In the genomic region with DNA sequence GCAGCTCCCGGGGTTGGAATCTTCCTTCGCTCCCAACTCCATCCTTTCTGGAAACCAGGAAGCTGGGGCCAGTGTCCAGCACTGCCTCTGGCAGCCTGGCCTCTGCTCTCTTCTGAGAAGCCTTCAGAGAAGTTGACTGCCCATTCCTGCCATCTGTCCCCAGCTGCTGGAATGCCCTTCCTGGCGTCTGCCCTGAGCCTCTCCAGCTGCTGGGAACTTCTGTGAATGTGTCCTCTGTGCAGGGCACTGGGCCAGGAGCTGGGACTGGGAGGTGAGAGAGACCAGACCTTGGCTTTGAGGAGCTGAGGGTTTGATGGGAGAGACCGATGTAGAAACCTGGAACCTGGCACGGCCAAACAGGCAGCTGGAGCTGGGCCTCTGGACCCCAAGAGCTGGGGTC, we compare ENCODE assay signal across 21 cellular contexts. TPM values are rescaled to one million over a fixed set of nuclear protein-coding genes. Genes with fewer than 3 reads are reported as not detected.
DNase-seq lines count a peak whose midpoint lies in the region; ATAC-seq and TF ChIP-seq lines count a peak whose summit lies in the region.
"Had no signal": no experiment of that assay in that cellular context is flagged by ENCODE, and none has a peak within 500 bp of the region (broad histone marks: within the 10 kb centered on the region; RNA-seq: fewer than 3 reads in every experiment).

No MANE protein-coding gene starts in this region.

- H3K36me3 Mint-ChIP-seq in mesothelial cell of epicardium = no peaks in the 10 kb centered on the region
- no peaks in the 10 kb centered on the region for H3K36me3 Mint-ChIP-seq in natural killer cell treated with Interleukin-12 subunit alpha and Interleukin-12 subunit beta and Interleukin-15 and Interleukin-18, amount 100 ng/mL, for 72 hours
- H3K36me3 Mint-ChIP-seq: CD14-positive monocyte had no signal

- H3K4me1 Mint-ChIP-seq in mesothelial cell of epicardium = no peaks in the 10 kb centered on the region
- peaks cover 5 to 19% of the 10 kb centered on the region in 2 donors for H3K4me1 Mint-ChIP-seq in natural killer cell treated with Interleukin-12 subunit alpha and Interleukin-12 subunit beta and Interleukin-15 and Interleukin-18, amount 100 ng/mL, for 72 hours (ENCODE audit: low read depth in 2 of 2)

- DNase-seq in Right ventricle myocardium inferior (ENCODE audit: missing footprints) (no peak), right atrium auricular region (ENCODE audit: low spot score) (no peak), heart left ventricle (peak in 4 of 5 donors; percentile 33 to 69 (median 59)), myocyte (ENCODE audit: low read depth) (peak; percentile 30), mesothelial cell of epicardium (ENCODE audit: low spot score in 2 of 2, unreplicated experiment in 2 of 2) (no peak), GM10266 (ENCODE audit: extremely low spot score) (no peak)
- DNase-seq in natural killer cell treated with Interleukin-12 subunit alpha and Interleukin-12 subunit beta and Interleukin-15 and Interleukin-18, amount 100 ng/mL, for 72 hours (ENCODE audit: low spot score) = no peak
- DNase-seq: AML-193, DMS79, Kasumi-1, NCI-H1092, NCI-H1436, NCI-H187 treated with DMSO at 0.1 percent for 48 hours, NCI-H69 had no signal

- H3K27me3 Mint-ChIP-seq in mesothelial cell of epicardium (ENCODE audit: low read depth) = peaks cover 3% of the 10 kb centered on the region
- H3K27me3 Mint-ChIP-seq in natural killer cell treated with Interleukin-12 subunit alpha and Interleukin-12 subunit beta and Interleukin-15 and Interleukin-18, amount 100 ng/mL, for 72 hours = no peaks in the 10 kb centered on the region

- ATAC-seq in Right ventricle myocardium inferior = peak; percentile 45
- ATAC-seq in heart left ventricle = peak in 3 of 4 donors; percentile 15 to 44 (median 37)
- ATAC-seq in natural killer cell treated with Interleukin-12 subunit alpha and Interleukin-12 subunit beta and Interleukin-15 and Interleukin-18, amount 100 ng/mL, for 72 hours = no peak
- no peak for ATAC-seq in HG03432 (IDR thresholded peaks at IDR 0.05; ENCODE audit: unreplicated experiment)
- ATAC-seq: SK-N-SH treated with all-trans-retinoic acid at 6 μM for 48 hours had no signal

- H3K9me3 ChIP-seq in right atrium auricular region = no peaks in the 10 kb centered on the region
- H3K9me3 ChIP-seq in heart left ventricle = no peaks in the 10 kb centered on the region

- H3K36me3 ChIP-seq in right atrium auricular region (no peaks in the 10 kb centered on the region), heart left ventricle (peaks cover 0 to 8% (median 0%) of the 10 kb centered on the region in 9 donors)

- H3K27me3 ChIP-seq in right atrium auricular region (no peaks in the 10 kb centered on the region), heart left ventricle (no peaks in the 10 kb centered on the region)

- TF ChIP-seq POLR2A in heart left ventricle (IDR thresholded peaks at IDR 0.05) = no peak

- intact Hi-C loops in Right ventricle myocardium inferior (cut with DNase I) = no loop called here
- intact Hi-C loops in heart left ventricle (cut with DNase I) = no loop called here

- H3K27ac ChIP-seq in right atrium auricular region (no peak overlapping the region), heart left ventricle (no peak overlapping the region)
- H3K27ac ChIP-seq: RWPE1 had no signal

- no peak overlapping the region for H3K4me3 Mint-ChIP-seq in mesothelial cell of epicardium
- H3K4me3 Mint-ChIP-seq in natural killer cell treated with Interleukin-12 subunit alpha and Interleukin-12 subunit beta and Interleukin-15 and Interleukin-18, amount 100 ng/mL, for 72 hours = no peak overlapping the region
- H3K4me3 Mint-ChIP-seq: CD14-positive monocyte had no signal

- H3K4me1 ChIP-seq in right atrium auricular region (peaks cover 0 to 6% of the 10 kb centered on the region in 2 donors), heart left ventricle (peaks cover 0 to 11% (median 0%) of the 10 kb centered on the region in 12 donors)

- 37 to 61% (median 52%) methylated on average over 3 to 5 of the region's 5 CpGs for whole genome bisulfite sequencing in heart left ventricle, 4 donors

- H3K27ac Mint-ChIP-seq in mesothelial cell of epicardium = no peak overlapping the region
- no peak overlapping the region for H3K27ac Mint-ChIP-seq in natural killer cell treated with Interleukin-12 subunit alpha and Interleukin-12 subunit beta and Interleukin-15 and Interleukin-18, amount 100 ng/mL, for 72 hours
- H3K27ac Mint-ChIP-seq: CD14-positive monocyte had no signal

- H3K9me3 Mint-ChIP-seq in mesothelial cell of epicardium = no peaks in the 10 kb centered on the region
- no peaks in the 10 kb centered on the region for H3K9me3 Mint-ChIP-seq in natural killer cell treated with Interleukin-12 subunit alpha and Interleukin-12 subunit beta and Interleukin-15 and Interleukin-18, amount 100 ng/mL, for 72 hours
- H3K9me3 Mint-ChIP-seq: CD14-positive monocyte had no signal

- H3K4me3 ChIP-seq in right atrium auricular region (no peak overlapping the region), heart left ventricle (no peak overlapping the region)

- no peak for TF ChIP-seq CTCF in right atrium auricular region (IDR thresholded peaks at IDR 0.05)
- TF ChIP-seq CTCF in heart left ventricle (IDR thresholded peaks at IDR 0.05) = no peak
- TF ChIP-seq CTCF in mesothelial cell of epicardium (IDR thresholded peaks at IDR 0.05; ENCODE audit: unreplicated experiment) = no peak
- TF ChIP-seq CTCF in GM10266 (IDR thresholded peaks at IDR 0.05; ENCODE audit: control insufficient read depth, insufficient read depth, low read depth, missing control alignments) = no peak

RNA-seq across cellular contexts. Expression of gene SOX10, which starts 5.9 kb away (rescaled TPM):
- total RNA-seq in Right ventricle myocardium inferior (1.9 TPM), right atrium auricular region (1 to 10 TPM; 1.5 to 7.0 TPM), heart left ventricle (1 to 10 TPM in 5 of 9 donors, under 1 TPM in 4; 0.43 to 7.6 (median 1.1) TPM), myocyte (not detected in 2 replicates), mesothelial cell of epicardium (0.07 to 0.33 TPM (median 0.09 TPM) in 3 replicates)
- 1 to 10 TPM in 1 of 2 donors, under 1 TPM in 1; 0.82 to 1.8 TPM for polyA plus RNA-seq in heart left ventricle
- 0.09 TPM for polyA plus RNA-seq in myocyte (2012)
- not detected for total RNA-seq in natural killer cell treated with Interleukin-12 subunit alpha and Interleukin-12 subunit beta and Interleukin-15 and Interleukin-18, amount 100 ng/mL, for 72 hours
- total RNA-seq: A172, NCI-H460 had no signal
- polyA plus RNA-seq: AG04450, CD14-positive monocyte had no signal

RNA-seq across cellular contexts. Expression of gene POLR2F, which starts 36.8 kb away (rescaled TPM):
- total RNA-seq in Right ventricle myocardium inferior (88.8 TPM), right atrium auricular region (10 to 100 TPM; 53.2 to 62.1 TPM), heart left ventricle (100 to 1,000 TPM in 1 of 9 donors, 10 to 100 TPM in 8; 60.7 to 120 (median 77.5) TPM), myocyte (40.9 and 43.5 TPM in 2 replicates), mesothelial cell of epicardium (63.8 to 70.0 TPM (median 66.3 TPM) in 3 replicates)
- polyA plus RNA-seq in heart left ventricle = 100 to 1,000 TPM; 140 to 218 TPM
- 141 TPM for polyA plus RNA-seq in myocyte (2012)
- 10 to 100 TPM; 65.2 to 96.3 TPM for total RNA-seq in natural killer cell treated with Interleukin-12 subunit alpha and Interleukin-12 subunit beta and Interleukin-15 and Interleukin-18, amount 100 ng/mL, for 72 hours

RNA-seq across cellular contexts. Expression of gene C22orf23, which starts 36.9 kb away (rescaled TPM):
- total RNA-seq in Right ventricle myocardium inferior (0.68 TPM), right atrium auricular region (under 1 TPM in 1 of 2 donors, not detected in 1; 0.39 TPM), heart left ventricle (under 1 TPM in 7 of 9 donors, not detected in 2; 0.16 to 0.80 (median 0.44) TPM), myocyte (0.53 and 0.62 TPM in 2 replicates), mesothelial cell of epicardium (0.31 to 0.40 TPM in 2 of 3 replicates, not detected in the other)
- polyA plus RNA-seq in heart left ventricle = under 1 TPM; 0.37 to 0.65 TPM
- 7.4 TPM for polyA plus RNA-seq in myocyte (2012)
- under 1 TPM in 1 of 2 donors, not detected in 1; 0.33 TPM for total RNA-seq in natural killer cell treated with Interleukin-12 subunit alpha and Interleukin-12 subunit beta and Interleukin-15 and Interleukin-18, amount 100 ng/mL, for 72 hours
- polyA plus RNA-seq: CD14-positive monocyte had no signal

Comparison
In these comparisons a context has a peak if more than half of its experiments do, and no peak if none do; other contexts are left out.
1. DNase-seq: peak in heart left ventricle (4 of 5) and myocyte (single experiment); none in Right ventricle myocardium inferior (single experiment), right atrium auricular region (single experiment), mesothelial cell of epicardium (0 of 2), natural killer cell treated with Interleukin-12 subunit alpha and Interleukin-12 subunit beta and Interleukin-15 and Interleukin-18, amount 100 ng/mL, for 72 hours (single experiment) and GM10266 (single experiment).
2. ATAC-seq: peak in Right ventricle myocardium inferior (single experiment) and heart left ventricle (3 of 4); none in natural killer cell treated with Interleukin-12 subunit alpha and Interleukin-12 subunit beta and Interleukin-15 and Interleukin-18, amount 100 ng/mL, for 72 hours (0 of 2) and HG03432 (single experiment).